33 cellular contexts compared by ENCODE assay signal in genomic region chr7:104487642-104488041, GRCh38.
"Had no signal": no experiment of that assay in that cellular context is flagged by ENCODE, and none has a peak within 500 bp of the region (broad histone marks: within the 10 kb centered on the region; RNA-seq: fewer than 3 reads in every experiment).

No MANE protein-coding gene starts in this region.

- DNase-seq: Karpas-422, Kasumi-1, MG63, MM.1S, NCI-H1048, NCI-H1092, NCI-H1092 treated with DMSO at 0.1 percent for 48 hours, NCI-H1105, NCI-H1105 treated with DMSO at 0.1 percent for 48 hours, NCI-H1417, NCI-H1417 treated with DMSO at 0.1 percent for 48 hours, NCI-H1436, NCI-H1436 treated with DMSO at 0.1 percent for 48 hours, NCI-H146, NCI-H1694, NCI-H1694 treated with DMSO at 0.1 percent for 48 hours, NCI-H187, NCI-H187 treated with DMSO at 0.1 percent for 48 hours, NCI-H1930, NCI-H2029, NCI-H2029 treated with DMSO at 0.1 percent for 48 hours, NCI-H2081, NCI-H2081 treated with DMSO at 0.1 percent for 48 hours, NCI-H2107, NCI-H2171, NCI-H2171 treated with DMSO at 0.1 percent for 48 hours, NCI-H2227 treated with DMSO at 0.1 percent for 48 hours, NCI-H226, NCI-H345, NCI-H446, NCI-H446 treated with DMSO at 0.1 percent for 48 hours, NCI-H510A had no signal

- H3K9me3 ChIP-seq: MG63 had no signal

- H3K27me3 ChIP-seq: MG63 had no signal

- H3K27ac ChIP-seq: KMS-11 had no signal

- H3K9ac ChIP-seq: KMS-11 had no signal

- H3K4me3 ChIP-seq: MG63 had no signal

- H3K36me3 ChIP-seq: MG63 had no signal

- H3K4me2 ChIP-seq: KMS-11 had no signal
